Comparison of ENCODE assay signal across 12 cellular contexts in the genomic region with DNA sequence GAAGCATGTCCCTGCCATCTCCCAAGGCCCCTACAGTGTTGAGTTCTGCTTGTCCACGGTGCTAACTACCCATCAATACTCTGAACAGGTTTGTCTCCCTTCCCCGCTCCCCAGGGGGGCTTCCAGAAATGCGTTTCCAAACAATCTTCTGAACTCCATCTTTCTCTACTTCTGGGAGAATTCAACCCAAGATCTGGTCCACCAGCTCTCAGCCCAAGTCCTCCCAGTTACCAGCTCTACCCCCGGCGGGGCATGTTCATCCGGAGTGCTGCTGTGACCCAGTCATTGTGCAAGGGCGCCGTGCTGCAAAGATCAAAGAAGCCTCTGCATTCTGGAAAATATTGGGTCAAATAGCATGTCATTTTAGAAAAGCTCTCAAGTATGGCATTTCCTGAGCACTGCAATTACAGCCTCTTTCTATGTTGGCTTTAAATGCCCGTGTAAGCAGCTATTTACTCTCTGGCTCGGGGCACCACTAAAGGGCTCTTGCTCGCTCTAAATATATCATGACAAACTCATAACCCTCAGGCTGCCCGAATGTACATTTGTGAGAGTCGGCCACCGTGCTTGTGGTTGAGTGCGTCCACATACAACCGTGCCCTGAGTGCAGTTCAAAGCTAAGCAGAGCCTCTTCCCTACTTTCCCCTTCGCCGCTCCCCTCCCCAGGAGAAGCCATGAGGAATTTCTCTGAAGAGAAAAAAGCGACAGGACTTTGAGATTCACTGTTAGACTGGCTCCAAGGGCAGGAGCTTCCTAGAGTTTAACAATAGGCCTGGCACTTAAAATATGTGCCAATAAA.
A peak's percentile ranks its signal among the peaks of the same experiment; 100 is the strongest.
DNase-seq lines count a peak whose midpoint lies in the region; TF ChIP-seq lines count a peak whose summit lies in the region.
"Had no signal": no experiment of that assay in that cellular context is flagged by ENCODE, and none has a peak within 500 bp of the region (broad histone marks: within the 10 kb centered on the region; RNA-seq: fewer than 3 reads in every experiment).

No MANE protein-coding gene starts in this region.

- H3K56ac ChIP-seq in mesendoderm (ENCODE audit: low read length): no peak overlapping the region

- peaks cover 13% of the 10 kb centered on the region for H3K4me1 Mint-ChIP-seq in HFFc6 (ENCODE audit: low read depth)
- H3K4me1 Mint-ChIP-seq: activated naive CD4-positive, alpha-beta T cell treated with anti-CD3 and anti-CD28 coated beads, Interleukin-2, amount 10 ng/mL, durations not matched to agents 7 days and 5 days had no signal

- intact Hi-C loops in esophagus squamous epithelium (cut with DNase I): no loop called here

- no peak overlapping the region for H4K8ac ChIP-seq in mesendoderm (ENCODE audit: low read depth, low read length)

- in situ Hi-C loops in G401 (cut with HindIII; ENCODE audit: low sequenced_read_pairs): no loop called here

- no peak overlapping the region for H3K18ac ChIP-seq in mesendoderm (ENCODE audit: low read length)

- no peak overlapping the region for H2BK5ac ChIP-seq in mesendoderm (ENCODE audit: low read length)

- no peak overlapping the region for H2AK5ac ChIP-seq in mesendoderm (ENCODE audit: low read length)

- H3K9ac ChIP-seq in BLaER1: no peak overlapping the region
- H3K9ac ChIP-seq in adipocyte (ENCODE audit: low read length): no peak overlapping the region
- H3K9ac ChIP-seq in mesendoderm (ENCODE audit: low read length): no peak overlapping the region

- H3K4me2 ChIP-seq in BLaER1: peak overlapping the region; percentile 62
- H3K4me2 ChIP-seq in mesendoderm (ENCODE audit: low read length): no peak overlapping the region

- H3K4me1 ChIP-seq in BLaER1 (peaks cover 16% of the 10 kb centered on the region), adipocyte (ENCODE audit: control insufficient read depth, insufficient read depth, low read length) (no peaks in the 10 kb centered on the region), mesendoderm (ENCODE audit: control insufficient read depth, low read depth, low read length) (no peaks in the 10 kb centered on the region), esophagus squamous epithelium (no peaks in the 10 kb centered on the region)

- no peaks in the 10 kb centered on the region for H3K9me3 Mint-ChIP-seq in HFFc6
- H3K9me3 Mint-ChIP-seq: activated naive CD4-positive, alpha-beta T cell treated with anti-CD3 and anti-CD28 coated beads, Interleukin-2, amount 10 ng/mL, durations not matched to agents 7 days and 5 days; nephron had no signal

- H3K79me1 ChIP-seq in mesendoderm (ENCODE audit: low read length): no peaks in the 10 kb centered on the region

- TF ChIP-seq CTCF in HFFc6 (IDR thresholded peaks at IDR 0.05): no peak
- TF ChIP-seq CTCF in esophagus squamous epithelium (IDR thresholded peaks at IDR 0.05): no peak

- TF ChIP-seq POLR2A in esophagus squamous epithelium (IDR thresholded peaks at IDR 0.05): no peak

- H4K20me1 ChIP-seq in BLaER1: no peaks in the 10 kb centered on the region

- no peak overlapping the region for H3K27ac ChIP-seq in BLaER1
- H3K27ac ChIP-seq in mesendoderm (ENCODE audit: low read depth, low read length): no peak overlapping the region
- no peak overlapping the region for H3K27ac ChIP-seq in esophagus squamous epithelium

- no CpG with 5 or more reads among the region's 19 CpGs for WGBS in mesendoderm (ENCODE audit: extremely low coverage, insufficient coverage, low lambda C conversion rate)
- WGBS in esophagus squamous epithelium, 2 donors: 73 to 81% methylated on average over 17 to 18 of the region's 19 CpGs

- H3K4me3 ChIP-seq in BLaER1: no peak overlapping the region
- H3K4me3 ChIP-seq in adipocyte (ENCODE audit: low read length): no peak overlapping the region
- H3K4me3 ChIP-seq in mesendoderm (ENCODE audit: low read length): no peak overlapping the region
- no peak overlapping the region for H3K4me3 ChIP-seq in esophagus squamous epithelium

- peaks cover 18% of the 10 kb centered on the region for H3K27me3 Mint-ChIP-seq in HFFc6 (ENCODE audit: insufficient read depth)

- no peak overlapping the region for H3K4ac ChIP-seq in mesendoderm (ENCODE audit: low read depth, low read length)

- H3K9me3 ChIP-seq in BLaER1 (no peaks in the 10 kb centered on the region), adipocyte (ENCODE audit: control insufficient read depth, low read length) (no peaks in the 10 kb centered on the region), esophagus squamous epithelium (no peaks in the 10 kb centered on the region)

- H3K23ac ChIP-seq in mesendoderm (ENCODE audit: low read length): no peak overlapping the region

- H4K5ac ChIP-seq in mesendoderm (ENCODE audit: low read length): no peak overlapping the region

- DNase-seq in HFFc6 (peak; percentile 6), adipocyte (ENCODE audit: low read depth) (peak; percentile 56), mesendoderm (peak; percentile 24), cortex of kidney (lab: John Stamatoyannopoulos, UW) (no peak), hypothalamus (lab: John Stamatoyannopoulos, UW) (no peak), G401 (ENCODE audit: low spot score) (no peak), esophagus squamous epithelium (lab: John Stamatoyannopoulos, UW) (no peak)
- DNase-seq: activated naive CD4-positive, alpha-beta T cell treated with anti-CD3 and anti-CD28 coated beads, Interleukin-2, amount 10 ng/mL, durations not matched to agents 7 days and 5 days; Karpas-422 had no signal

- H3K4me3 Mint-ChIP-seq in HFFc6: no peak overlapping the region
- H3K4me3 Mint-ChIP-seq: activated naive CD4-positive, alpha-beta T cell treated with anti-CD3 and anti-CD28 coated beads, Interleukin-2, amount 10 ng/mL, durations not matched to agents 7 days and 5 days; B cell; nephron had no signal

- no peak overlapping the region; the same call in 1 of the 2 replicates for H3K27ac Mint-ChIP-seq in HFFc6
- H3K27ac Mint-ChIP-seq: activated naive CD4-positive, alpha-beta T cell treated with anti-CD3 and anti-CD28 coated beads, Interleukin-2, amount 10 ng/mL, durations not matched to agents 7 days and 5 days; B cell had no signal

- H2BK15ac ChIP-seq in mesendoderm (replicated peaks; ENCODE audit: low read depth): no peak overlapping the region

- H3K36me3 Mint-ChIP-seq in HFFc6 (ENCODE audit: low read depth): no peaks in the 10 kb centered on the region
- H3K36me3 Mint-ChIP-seq: activated naive CD4-positive, alpha-beta T cell treated with anti-CD3 and anti-CD28 coated beads, Interleukin-2, amount 10 ng/mL, durations not matched to agents 7 days and 5 days had no signal

- H3K36me3 ChIP-seq in BLaER1: no peaks in the 10 kb centered on the region
- H3K36me3 ChIP-seq in adipocyte (ENCODE audit: control insufficient read depth, insufficient read depth, low read length, severe bottlenecking): no peaks in the 10 kb centered on the region
- no peaks in the 10 kb centered on the region for H3K36me3 ChIP-seq in mesendoderm (ENCODE audit: control insufficient read depth, insufficient read depth, low read length)
- H3K36me3 ChIP-seq in esophagus squamous epithelium: no peaks in the 10 kb centered on the region

- no peaks in the 10 kb centered on the region for H3K79me2 ChIP-seq in mesendoderm (ENCODE audit: control insufficient read depth, insufficient read depth, low read length)

- H3K27me3 ChIP-seq in BLaER1 (no peaks in the 10 kb centered on the region), adipocyte (replicated peaks; ENCODE audit: control insufficient read depth, insufficient read depth, low read length) (peaks cover 13% of the 10 kb centered on the region), mesendoderm (ENCODE audit: insufficient read depth, low read length, poor library complexity) (no peaks in the 10 kb centered on the region), esophagus squamous epithelium (no peaks in the 10 kb centered on the region)

- no peak overlapping the region for H2BK120ac ChIP-seq in mesendoderm (ENCODE audit: low read depth, low read length)

Comparison
In these comparisons a context has a peak if more than half of its experiments do, and no peak if none do; other contexts are left out.
1. DNase-seq: peak in HFFc6 (single experiment), adipocyte (single experiment) and mesendoderm (single experiment); none in cortex of kidney (single experiment), hypothalamus (0 of 51), G401 (single experiment) and esophagus squamous epithelium (single experiment).